ENCODE assay signal across 11 cellular contexts in the genomic region with DNA sequence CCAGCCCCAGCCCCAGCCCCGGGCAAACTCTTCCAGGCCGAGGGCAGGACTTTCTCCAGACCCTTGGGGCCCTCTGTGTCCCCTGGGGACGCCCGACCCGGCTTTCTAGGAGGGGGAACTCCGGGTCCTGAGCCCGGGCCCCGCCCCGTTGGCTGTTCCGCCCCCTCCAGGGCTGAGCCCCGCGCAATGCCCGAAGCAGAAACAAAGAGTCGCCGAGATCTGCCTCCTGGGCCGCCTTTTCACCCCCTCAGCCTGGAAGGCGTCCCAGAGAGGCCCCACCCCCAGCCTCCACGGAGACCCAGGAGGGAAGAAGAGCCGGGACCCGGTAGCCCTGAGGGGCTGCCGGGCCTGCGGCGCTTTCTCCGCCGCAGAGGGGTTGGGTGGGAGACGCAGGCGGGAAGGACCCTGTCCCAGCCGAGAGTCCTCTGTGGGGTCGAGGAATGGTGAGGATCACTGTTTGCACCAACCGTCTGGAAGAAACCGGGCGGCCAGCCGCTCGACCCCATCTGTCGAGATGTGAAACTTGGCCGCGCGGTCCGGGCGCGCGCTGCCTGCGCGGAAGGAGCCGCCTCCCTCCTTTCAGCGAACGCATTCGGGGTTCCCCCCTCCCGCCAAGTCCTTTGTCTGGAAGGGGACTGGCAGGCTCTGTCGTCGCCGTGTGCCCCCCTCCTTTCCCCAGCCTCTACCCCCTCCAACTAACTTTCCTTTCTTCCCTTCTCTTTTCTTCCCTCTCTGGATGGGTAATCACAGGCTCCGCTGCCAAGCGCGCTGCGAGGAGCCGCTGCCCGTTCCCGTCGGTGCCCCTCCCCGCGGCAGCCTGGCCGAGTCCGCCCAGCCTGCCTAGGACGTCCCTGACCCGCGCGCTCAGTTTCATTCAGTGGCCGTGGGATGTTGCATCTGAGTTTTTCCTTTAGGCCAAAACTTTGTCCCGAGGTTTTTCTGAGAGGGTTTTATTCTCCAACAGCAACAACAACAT. TPM values are rescaled to one million over a fixed set of nuclear protein-coding genes. Genes with fewer than 3 reads are reported as not detected.
DNase-seq lines count a peak whose midpoint lies in the region; ATAC-seq and TF ChIP-seq lines count a peak whose summit lies in the region.
"Had no signal": no experiment of that assay in that cellular context is flagged by ENCODE, and none has a peak within 500 bp of the region (broad histone marks: within the 10 kb centered on the region; RNA-seq: fewer than 3 reads in every experiment).

No MANE protein-coding gene starts in this region.

- H3K27me3 Mint-ChIP-seq in activated B cell treated with CpG ODN at 0.5 μM for 24 hours: peaks cover 72% of the 10 kb centered on the region

- H3K4me3 Mint-ChIP-seq in activated B cell treated with CpG ODN at 0.5 μM for 24 hours: peak overlapping the region; percentile 24

- TF ChIP-seq CTCF in activated B cell treated with CpG ODN at 0.5 μM for 24 hours (IDR thresholded peaks at IDR 0.05): no peak
- no peak for TF ChIP-seq CTCF in tibial artery (IDR thresholded peaks at IDR 0.05)

- no peak overlapping the region for H3K27ac Mint-ChIP-seq in activated B cell treated with CpG ODN at 0.5 μM for 24 hours

- POLR2A ChIA-PET in activated B cell treated with CpG ODN at 0.5 μM for 24 hours (lab: Charles Lee): no interaction called here

- H3K36me3 Mint-ChIP-seq in activated B cell treated with CpG ODN at 0.5 μM for 24 hours (ENCODE audit: low read depth): no peaks in the 10 kb centered on the region

- intact Hi-C loops in activated B cell treated with CpG ODN at 0.5 μM for 24 hours (cut with micrococcal nuclease): loop anchor here (2.0 to 5.0 kb wide), 5 partner anchors 17 to 1534 kb away; no protein-coding TSS in a partner anchor
- intact Hi-C loops in tibial artery (cut with DNase I; ENCODE audit: low total_unique reads): no loop called here

- no peaks in the 10 kb centered on the region for H3K9me3 ChIP-seq in tibial artery
- H3K9me3 ChIP-seq: neutrophil had no signal

- CTCF ChIA-PET in activated B cell treated with CpG ODN at 0.5 μM for 24 hours (lab: Charles Lee): no interaction called here

- H3K27ac ChIP-seq in tibial artery: no peak overlapping the region
- H3K27ac ChIP-seq: C4-2B, neutrophil had no signal

- H3K4me1 ChIP-seq in tibial artery: peaks cover 0 to 39% (median 28%) of the 10 kb centered on the region in 4 donors

- H3K27me3 ChIP-seq in tibial artery: peaks cover 0 to 100% of the 10 kb centered on the region in 2 donors

- ATAC-seq in activated B cell treated with CpG ODN at 0.5 μM for 24 hours (ENCODE audit: low read depth): peak; percentile 49
- no peak for ATAC-seq in HG03039 (IDR thresholded peaks at IDR 0.05; ENCODE audit: unreplicated experiment)
- ATAC-seq in GM19463 (IDR thresholded peaks at IDR 0.05; ENCODE audit: unreplicated experiment): no peak
- ATAC-seq: PC-3 had no signal

- DNase-seq in activated effector memory CD4-positive, alpha-beta T cell treated with anti-CD3 and anti-CD28 coated beads, Interleukin-2, amount 50 U/mL, for 16 hours: peak; percentile 60
- no peak for DNase-seq in activated effector memory CD4-positive, alpha-beta T cell treated with Interleukin-2 at 50 U/mL for 16 hours
- DNase-seq in activated B cell treated with CpG ODN at 0.5 μM for 24 hours (no peak), left kidney (ENCODE audit: low read depth, low spot score) (peak; percentile 57), tibial artery (no peak), NK-92 (lab: John Stamatoyannopoulos, UW; ENCODE audit: unreplicated experiment) (no peak)
- DNase-seq: PC-3 had no signal

- H3K4me3 ChIP-seq in tibial artery: peak overlapping the region; percentile 1 to 37

- no peaks in the 10 kb centered on the region for H3K9me3 Mint-ChIP-seq in activated B cell treated with CpG ODN at 0.5 μM for 24 hours

- no peaks in the 10 kb centered on the region for H3K36me3 ChIP-seq in tibial artery
- H3K36me3 ChIP-seq: neutrophil had no signal

- peaks cover 23% of the 10 kb centered on the region for H3K4me1 Mint-ChIP-seq in activated B cell treated with CpG ODN at 0.5 μM for 24 hours

RNA-seq across cellular contexts. Expression of gene EN2, which starts 10.2 kb away (rescaled TPM):
- total RNA-seq in activated B cell treated with CpG ODN at 0.5 μM for 24 hours: not detected in 2 replicates

Comparison
In these comparisons a context has a peak if more than half of its experiments do, and no peak if none do; other contexts are left out.
1. DNase-seq: peak in activated effector memory CD4-positive, alpha-beta T cell treated with anti-CD3 and anti-CD28 coated beads, Interleukin-2, amount 50 U/mL, for 16 hours (single experiment) and left kidney (single experiment); none in activated effector memory CD4-positive, alpha-beta T cell treated with Interleukin-2 at 50 U/mL for 16 hours (single experiment), activated B cell treated with CpG ODN at 0.5 μM for 24 hours (single experiment), tibial artery (0 of 2) and NK-92 (single experiment).